In the genomic region with DNA sequence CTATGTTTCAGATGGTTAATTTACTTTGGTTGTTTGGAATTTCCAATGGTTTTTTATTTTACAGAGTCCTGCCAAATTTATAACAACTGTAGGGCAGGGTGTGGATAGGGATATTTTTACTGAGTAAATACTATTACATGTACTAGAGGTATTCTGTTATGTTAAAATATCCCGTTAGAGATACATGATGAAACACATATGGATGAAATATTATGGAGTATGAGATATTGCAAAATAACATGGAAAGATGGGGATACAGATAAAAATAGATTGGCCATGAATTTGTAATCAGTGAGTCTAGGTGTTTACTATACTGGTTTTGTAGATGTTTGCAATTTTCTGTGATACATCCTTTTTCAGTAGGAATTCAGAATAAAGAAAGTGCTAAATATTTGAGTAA, we compare ENCODE assay signal across 22 cellular contexts.
"Had no signal": no experiment of that assay in that cellular context is flagged by ENCODE, and none has a peak within 500 bp of the region (broad histone marks: within the 10 kb centered on the region; RNA-seq: fewer than 3 reads in every experiment).

No MANE protein-coding gene starts in this region.

- H3K27me3 ChIP-seq: MG63, SJSA1 had no signal

- DNase-seq: Karpas-422, KG1, MG63, NCI-H1092, NCI-H1105 treated with DMSO at 0.1 percent for 48 hours, NCI-H1417 treated with DMSO at 0.1 percent for 48 hours, NCI-H146, NCI-H1694 treated with DMSO at 0.1 percent for 48 hours, NCI-H1930, NCI-H2081 treated with DMSO at 0.1 percent for 48 hours, NCI-H2171, NCI-H226, NCI-H446, NCI-H510A, NCI-H524 treated with DMSO at 0.1 percent for 48 hours, NCI-H69, NCI-H774, Right ventricle myocardium superior, RPMI8226, SIG-M5 had no signal

- H3K4me3 ChIP-seq: MG63, SJSA1, SK-N-MC had no signal

- H3K9me3 ChIP-seq: MG63, SJSA1 had no signal

- H3K4me1 ChIP-seq: SJSA1 had no signal

- H3K27ac ChIP-seq: SJSA1, SK-N-MC had no signal
